Comparison of ENCODE assay signal across 17 cellular contexts in the genomic region with DNA sequence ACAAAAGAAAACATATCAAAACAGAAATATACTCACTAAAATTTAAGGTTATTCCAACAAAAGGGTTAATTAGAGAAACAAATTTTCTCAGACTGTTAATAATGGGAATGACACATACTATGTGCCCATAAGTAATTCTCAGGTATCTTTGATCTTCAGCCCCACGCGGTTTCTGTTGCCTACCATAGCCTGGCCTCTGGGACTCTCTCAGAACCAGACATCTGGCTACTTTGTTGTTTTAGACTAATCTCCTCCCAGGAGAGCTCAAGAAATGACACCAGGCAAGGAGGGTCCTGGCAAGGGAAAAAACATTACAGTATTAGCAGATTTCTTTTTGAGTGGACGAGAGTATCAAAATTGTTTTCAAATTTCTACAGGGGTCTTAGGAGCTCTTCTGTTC.
DNase-seq lines count a peak whose midpoint lies in the region; ATAC-seq and TF ChIP-seq lines count a peak whose summit lies in the region.
"Had no signal": no experiment of that assay in that cellular context is flagged by ENCODE, and none has a peak within 500 bp of the region (broad histone marks: within the 10 kb centered on the region; RNA-seq: fewer than 3 reads in every experiment).

No MANE protein-coding gene starts in this region.

- no peaks in the 10 kb centered on the region for H3K27me3 Mint-ChIP-seq in nephron progenitor cell (ENCODE audit: low read depth, poor library complexity)
- H3K27me3 Mint-ChIP-seq: CD4-positive, CD25-positive, alpha-beta regulatory T cell had no signal

- H3K36me3 Mint-ChIP-seq in nephron progenitor cell (ENCODE audit: low read depth) = peaks cover 15% of the 10 kb centered on the region

- H3K9me3 Mint-ChIP-seq in nephron progenitor cell = peaks cover 20% of the 10 kb centered on the region

- H3K36me3 ChIP-seq in brain microvascular endothelial cell (replicated peaks) = no peaks in the 10 kb centered on the region

- in situ Hi-C loops in brain microvascular endothelial cell (cut with HindIII; ENCODE audit: low pct_ligation_motif_present, low sequenced_read_pairs) = no loop called here

- no peaks in the 10 kb centered on the region for H3K27me3 ChIP-seq in brain microvascular endothelial cell (replicated peaks)

- no peak overlapping the region for H3K4me3 Mint-ChIP-seq in nephron progenitor cell
- H3K4me3 Mint-ChIP-seq: CD4-positive, CD25-positive, alpha-beta regulatory T cell; H9; T-helper 1 cell treated with Interleukin-12 subunit alpha and Interleukin-12 subunit beta and Interleukin-4 antibody, amounts not matched to agents 30 μg/mL and 1 μg/mL, for 36 hours had no signal

- peak overlapping the region; percentile 77 for H3K27ac Mint-ChIP-seq in nephron progenitor cell
- H3K27ac Mint-ChIP-seq: CD4-positive, CD25-positive, alpha-beta regulatory T cell; H9; T-helper 1 cell treated with Interleukin-12 subunit alpha and Interleukin-12 subunit beta and Interleukin-4 antibody, amounts not matched to agents 30 μg/mL and 1 μg/mL, for 36 hours had no signal

- H3K4me1 Mint-ChIP-seq in nephron progenitor cell = peaks cover 28% of the 10 kb centered on the region

- no peak overlapping the region for H3K4me3 ChIP-seq in brain microvascular endothelial cell (ENCODE audit: low read depth, low read length)
- H3K4me3 ChIP-seq: K562 had no signal

- DNase-seq in DMS 273 (lab: John Stamatoyannopoulos, UW; ENCODE audit: unreplicated experiment) (peak; percentile 58), NCI-H69 (lab: John Stamatoyannopoulos, UW) (peak; percentile 38), nephron progenitor cell (no peak), brain microvascular endothelial cell (no peak), UCSD-AML1 (lab: John Stamatoyannopoulos, UW; ENCODE audit: unreplicated experiment) (no peak), GM19240 (ENCODE audit: insufficient read length, low spot score) (no peak)
- DNase-seq: AML-193; Calu3; CD4-positive, CD25-positive, alpha-beta regulatory T cell; DND-41; H9; NCI-H187; NCI-H446 treated with DMSO at 0.1 percent for 48 hours had no signal

- no peak overlapping the region for H3K27ac ChIP-seq in brain microvascular endothelial cell

- TF ChIP-seq CTCF in nephron progenitor cell (IDR thresholded peaks at IDR 0.05) (no peak), brain microvascular endothelial cell (IDR thresholded peaks at IDR 0.05; ENCODE audit: low read depth, low read length, missing control alignments) (no peak)

- peak; percentile 83 for ATAC-seq in HG02610 (IDR thresholded peaks at IDR 0.05; ENCODE audit: unreplicated experiment)
- ATAC-seq: K562, Panc1 had no signal

Comparison
In these comparisons a context has a peak if more than half of its experiments do, and no peak if none do; other contexts are left out.
1. DNase-seq: peak in DMS 273 (single experiment) and NCI-H69 (single experiment); none in nephron progenitor cell (single experiment), brain microvascular endothelial cell (single experiment), UCSD-AML1 (single experiment) and GM19240 (single experiment).